ENCODE assay signal across 1 cellular context in the genomic region with DNA sequence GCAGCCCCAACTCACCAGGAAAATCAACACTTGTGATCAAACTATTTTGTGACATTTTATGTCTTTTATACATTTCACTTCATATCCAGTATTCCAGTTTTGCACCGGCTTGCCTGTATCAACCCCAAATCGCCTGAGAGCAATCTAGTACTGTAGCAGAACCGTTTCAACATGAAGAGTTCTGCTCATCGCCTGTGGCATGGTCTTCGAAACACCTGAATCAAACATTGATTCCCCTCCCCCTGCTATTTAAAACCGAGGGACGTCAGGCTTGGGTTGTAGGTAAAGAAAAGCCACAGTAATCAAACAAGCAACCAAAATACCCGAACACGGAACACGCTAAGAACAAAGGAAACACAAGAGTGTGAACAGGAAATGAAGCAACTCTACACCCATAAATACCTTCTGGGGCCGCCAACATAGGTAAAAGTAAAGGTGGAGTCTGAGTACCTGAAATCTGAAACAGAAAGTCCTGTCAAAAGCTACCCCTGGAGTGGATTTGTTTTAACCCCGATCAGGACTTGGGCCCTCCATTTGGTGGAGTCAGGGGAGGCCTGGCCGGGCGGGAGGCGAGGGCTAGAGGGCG.
A peak's percentile ranks its signal among the peaks of the same experiment; 100 is the strongest.
TF ChIP-seq lines count a peak whose summit lies in the region.

No MANE protein-coding gene starts in this region.

TF ChIP-seq in HepG2, 621 proteins besides CTCF, POLR2A, EP300 and RAD21:
- TF ChIP-seq PHF8 (CRISPR knock-in tag; IDR thresholded peaks at IDR 0.05): 0 out of 2 replicates have a peak, but pooled peaks have one; percentile 8
TF ChIP-seq in HepG2: peak in this region for 1; not testable (repeated sequence) for 620.
